In the genomic region with DNA sequence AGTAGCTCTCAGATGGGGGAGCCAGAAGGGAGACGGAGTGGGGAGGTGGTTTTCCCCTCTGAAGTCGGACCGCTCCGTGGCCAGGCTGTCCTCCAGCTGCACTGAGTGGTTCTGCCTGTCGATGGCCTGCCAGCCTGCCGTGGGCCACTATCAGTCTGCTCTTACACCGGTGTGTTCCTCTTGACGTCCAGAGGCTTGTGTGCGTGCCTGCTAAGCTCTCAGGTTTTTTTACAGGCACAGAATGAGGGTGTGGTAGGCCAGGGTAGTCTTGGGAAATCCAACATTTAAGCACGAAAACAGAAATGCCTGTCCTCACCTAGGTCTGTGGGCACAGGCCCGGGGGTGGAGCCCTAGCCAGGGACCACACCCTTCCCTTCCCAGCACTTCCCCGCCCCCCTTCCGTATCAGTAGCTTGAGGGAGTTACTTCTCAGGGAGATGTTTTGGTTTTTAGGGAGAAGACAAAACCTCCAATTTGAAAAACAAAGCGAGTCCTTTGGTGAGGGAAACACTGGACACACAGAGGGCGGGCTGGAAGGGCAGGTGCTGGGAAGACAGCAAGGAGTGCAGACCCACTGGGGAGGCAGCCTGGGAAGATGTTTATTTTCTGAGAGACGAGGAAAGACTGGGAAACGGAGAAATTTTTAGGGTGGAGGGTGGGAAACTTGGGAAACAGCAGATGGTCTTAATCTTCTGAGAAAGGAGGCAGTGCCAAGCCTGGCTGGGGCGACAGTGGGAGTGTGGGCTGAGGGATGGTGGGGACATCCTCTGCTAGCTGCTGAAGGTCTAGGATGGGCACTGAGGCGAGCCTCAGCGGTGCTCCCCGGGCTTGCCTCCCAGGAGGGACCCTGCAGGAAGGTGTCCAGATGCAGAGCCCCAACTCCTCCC, we compare ENCODE assay signal across 9 cellular contexts.
A peak's percentile ranks its signal among the peaks of the same experiment; 100 is the strongest.
DNase-seq lines count a peak whose midpoint lies in the region; ATAC-seq and TF ChIP-seq lines count a peak whose summit lies in the region.
"Had no signal": no experiment of that assay in that cellular context is flagged by ENCODE, and none has a peak within 500 bp of the region (broad histone marks: within the 10 kb centered on the region; RNA-seq: fewer than 3 reads in every experiment).

No MANE protein-coding gene starts in this region.

- TF ChIP-seq CTCF in left lung (IDR thresholded peaks at IDR 0.05) (no peak), tibial nerve (IDR thresholded peaks at IDR 0.05) (no peak)

- H3K4me1 ChIP-seq in left lung (peaks cover 36 to 54% of the 10 kb centered on the region in 2 donors), tibial nerve (peaks cover 0 to 52% (median 34%) of the 10 kb centered on the region in 4 donors)

- TF ChIP-seq POLR2A in tibial nerve (IDR thresholded peaks at IDR 0.05) = peak in 1 of 2 donors; percentile 28

- H3K4me3 ChIP-seq in left lung (peak overlapping the region in 1 of 2 donors; percentile 0), tibial nerve (no peak overlapping the region)
- H3K4me3 ChIP-seq: A549 had no signal

- ATAC-seq in left lung = peak; percentile 85
- ATAC-seq in HG03097 (IDR thresholded peaks at IDR 0.05; ENCODE audit: low FRiP score, unreplicated experiment) = no peak

- H3K36me3 ChIP-seq in left lung (no peaks in the 10 kb centered on the region), tibial nerve (no peaks in the 10 kb centered on the region)

- WGBS in tibial nerve, 2 donors = 42 to 46% methylated on average over 21 of the region's 21 CpGs

- DNase-seq in SKM-1 treated with dmso at 0.1 percent for 144 hours (lab: John Stamatoyannopoulos, UW; ENCODE audit: unreplicated experiment) (peak; percentile 29), SKM-1 (lab: John Stamatoyannopoulos, UW; ENCODE audit: unreplicated experiment) (no peak), left lung (peak in 1 of 2 donors; percentile 62), tibial nerve (ENCODE audit: low spot score in 2 of 2) (peak; percentile 48 to 56), NCI-H2029 (lab: John Stamatoyannopoulos, UW) (no peak)
- no peak for DNase-seq in activated CD4-positive, alpha-beta T cell treated with anti-CD3 and anti-CD28 coated beads for 1 hour

- H3K27ac ChIP-seq in cingulate gyrus (ENCODE audit: low read depth, low read length) (peak overlapping the region; percentile 61), left lung (peak overlapping the region; percentile 62 to 88), tibial nerve (peak overlapping the region; percentile 52 to 84 (median 77))
- H3K27ac ChIP-seq: A549 had no signal

- intact Hi-C loops in left lung (cut with DNase I) = no loop called here

- H3K9me3 ChIP-seq in left lung (peaks cover 0 to 3% of the 10 kb centered on the region in 2 donors), tibial nerve (peaks cover 0 to 4% (median 0%) of the 10 kb centered on the region in 4 donors)
- H3K9me3 ChIP-seq: A549 had no signal

- TF ChIP-seq EP300 in tibial nerve (IDR thresholded peaks at IDR 0.05) = peak; percentile 22 to 68

- H3K27me3 ChIP-seq in left lung (no peaks in the 10 kb centered on the region), tibial nerve (no peaks in the 10 kb centered on the region)

Comparison
In these comparisons a context has a peak if more than half of its experiments do, and no peak if none do; other contexts are left out.
1. DNase-seq: peak in SKM-1 treated with dmso at 0.1 percent for 144 hours (single experiment) and tibial nerve (2 of 2); none in SKM-1 (single experiment), NCI-H2029 (single experiment) and activated CD4-positive, alpha-beta T cell treated with anti-CD3 and anti-CD28 coated beads for 1 hour (single experiment).
2. Peak in every context shown above with its lines, with median percentiles within 50 percentile points of each other: H3K27ac ChIP-seq.